ENCODE assay signal across 8 cellular contexts in the genomic region with DNA sequence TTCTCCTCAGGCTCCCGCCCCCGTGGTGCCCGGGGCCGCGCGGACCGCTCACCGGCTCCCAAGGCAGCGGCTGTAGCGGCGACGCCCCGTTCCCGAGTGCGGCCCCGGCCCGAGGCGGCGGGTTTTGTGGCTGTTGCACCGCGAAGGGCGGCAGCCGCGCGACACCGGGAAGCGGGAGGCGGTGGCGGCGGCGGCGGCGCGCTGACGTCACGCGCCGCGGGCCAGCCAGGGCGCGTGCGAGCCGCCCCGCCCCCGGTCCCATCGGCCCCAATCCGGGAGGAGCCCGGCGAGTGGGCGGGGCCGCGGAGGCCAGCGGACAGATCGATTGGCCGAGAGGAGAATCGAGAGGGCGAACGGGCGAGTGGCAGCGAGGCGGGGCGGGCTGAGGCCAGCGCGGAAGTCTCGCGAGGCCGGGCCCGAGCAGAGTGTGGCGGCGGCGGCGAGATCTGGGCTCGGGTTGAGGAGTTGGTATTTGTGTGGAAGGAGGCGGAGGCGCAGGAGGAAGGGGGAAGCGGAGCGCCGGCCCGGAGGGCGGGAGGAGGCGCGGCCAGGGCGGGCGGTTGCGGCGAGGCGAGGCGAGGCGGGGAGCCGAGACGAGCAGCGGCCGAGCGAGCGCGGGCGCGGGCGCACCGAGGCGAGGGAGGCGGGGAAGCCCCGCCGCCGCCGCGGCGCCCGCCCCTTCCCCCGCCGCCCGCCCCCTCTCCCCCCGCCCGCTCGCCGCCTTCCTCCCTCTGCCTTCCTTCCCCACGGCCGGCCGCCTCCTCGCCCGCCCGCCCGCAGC. TPM values are rescaled to one million over a fixed set of nuclear protein-coding genes. Genes with fewer than 3 reads are reported as not detected.
DNase-seq lines count a peak whose midpoint lies in the region; ATAC-seq, FAIRE-seq and TF ChIP-seq lines count a peak whose summit lies in the region.

A gene (plus strand): TSS at position 726 of the 781 bp plus-strand sequence. CDS start 101 bp downstream, outside the sequence.

- peak within 1 kb of the TSS; percentile 82 for H2BK15ac ChIP-seq in mesenchymal stem cell (ENCODE audit: low read depth, poor library complexity, severe bottlenecking)

- CTCF ChIA-PET in Caco-2 (lab: Charles Lee), result interaction anchor here (2.1 kb wide), 1 partner anchor 45 kb away, joined by 10 read pairs; no protein-coding TSS in a partner anchor

- intact Hi-C loops in Caco-2 (cut with micrococcal nuclease; ENCODE audit: unreplicated experiment), result loop anchor here (1.0 kb wide), 1 partner anchor 45 kb away; no protein-coding TSS in a partner anchor

- DNase-seq in Caco-2, result peak; percentile 98 to 99
- peak; percentile 94 for DNase-seq in HTR-8/SVneo (ENCODE audit: insufficient read length, low spot score)
- peak; percentile 99 for DNase-seq in NOMO-1 treated with DMSO at 0.1 percent for 48 hours (lab: John Stamatoyannopoulos, UW; ENCODE audit: unreplicated experiment)
- DNase-seq in activated CD8-positive, alpha-beta memory T cell treated with anti-CD3 and anti-CD28 coated beads for 4 hours (ENCODE audit: low read depth in 2 of 2), result peak; percentile 98 to 99
- peak; percentile 99 for DNase-seq in effector memory CD4-positive, alpha-beta T cell
- peak; percentile 97 for DNase-seq in mesenchymal stem cell
- DNase-seq in stimulated activated CD8-positive, alpha-beta memory T cell treated with anti-CD3 and anti-CD28 coated beads, Interleukin-12 subunit alpha, Interleukin-12 subunit beta, amount 100 ng/mL, for 24 hours (ENCODE audit: extremely low read depth), result peak; percentile 99

- FAIRE-seq in HTR-8/SVneo (lab: Jason Lieb, UNC), result peak; percentile 98

- peak within 1 kb of the TSS; percentile 97 for H3K9ac ChIP-seq in mesenchymal stem cell (ENCODE audit: low read length)

- peak within 1 kb of the TSS; percentile 93 for H2BK5ac ChIP-seq in mesenchymal stem cell (ENCODE audit: low read depth, low read length, poor library complexity, severe bottlenecking)

- H3K4me1 Mint-ChIP-seq in Caco-2 (ENCODE audit: low read depth, unreplicated experiment), result peaks cover 9% of the 10 kb centered on the region

- H3K27me3 Mint-ChIP-seq in Caco-2 (ENCODE audit: insufficient read depth, unreplicated experiment), result no peaks in the 10 kb centered on the region

- WGBS in mesenchymal stem cell, result under 1% methylated on average over 40 of the region's 123 CpGs

- peak within 1 kb of the TSS; percentile 49 for H2AK5ac ChIP-seq in mesenchymal stem cell (ENCODE audit: low read length, severe bottlenecking)

- H3K9me3 ChIP-seq in Caco-2 (no peaks in the 10 kb centered on the region), mesenchymal stem cell (ENCODE audit: control insufficient read depth, low read length) (no peaks in the 10 kb centered on the region)
- H3K9me3 ChIP-seq in effector memory CD4-positive, alpha-beta T cell (ENCODE audit: control insufficient read depth, low read length), result no peaks in the 10 kb centered on the region

- peak within 1 kb of the TSS in 1 of 2 experiments; percentile 98 for H3K14ac ChIP-seq in mesenchymal stem cell (ENCODE audit: low read length in 2 of 2)

- peak within 1 kb of the TSS; percentile 84 for H3K4me3 Mint-ChIP-seq in Caco-2 (ENCODE audit: unreplicated experiment)

- H3K27me3 ChIP-seq in Caco-2 (replicated peaks; ENCODE audit: control insufficient read depth, insufficient read depth, low read length) (no peaks in the 10 kb centered on the region), mesenchymal stem cell (ENCODE audit: control insufficient read depth in 1 of 2, insufficient read depth in 1 of 2, low read length in 2 of 2) (no peaks in the 10 kb centered on the region)
- H3K27me3 ChIP-seq in effector memory CD4-positive, alpha-beta T cell (replicated peaks; ENCODE audit: control insufficient read depth, insufficient read depth, low read length, poor library complexity, severe bottlenecking), result no peaks in the 10 kb centered on the region

- H4K91ac ChIP-seq in mesenchymal stem cell (ENCODE audit: low read length), result peak within 1 kb of the TSS; percentile 99

- H3K4me2 ChIP-seq in mesenchymal stem cell (ENCODE audit: low read length, poor library complexity, severe bottlenecking), result peak within 1 kb of the TSS; percentile 88

- peak within 1 kb of the TSS; percentile 92 for H3K27ac ChIP-seq in effector memory CD4-positive, alpha-beta T cell (ENCODE audit: insufficient read depth, low read length, poor library complexity, severe bottlenecking)
- H3K27ac ChIP-seq in mesenchymal stem cell (ENCODE audit: low read length, poor library complexity, severe bottlenecking), result peak within 1 kb of the TSS; percentile 87

- H3K4ac ChIP-seq in mesenchymal stem cell (ENCODE audit: low read depth in 1 of 2, low read length in 2 of 2), result peak within 1 kb of the TSS; percentile 95 to 100

- no peaks in the 10 kb centered on the region for H3K79me1 ChIP-seq in mesenchymal stem cell (replicated peaks; ENCODE audit: low read length, poor library complexity, severe bottlenecking)

- H3K4me3 ChIP-seq in Caco-2 (ENCODE audit: low read depth, low read length) (peak within 1 kb of the TSS; percentile 100), mesenchymal stem cell (ENCODE audit: insufficient read depth in 1 of 2, low read depth in 1 of 2, low read length in 2 of 2) (peak within 1 kb of the TSS; percentile 91 to 100)
- peak within 1 kb of the TSS; percentile 98 for H3K4me3 ChIP-seq in effector memory CD4-positive, alpha-beta T cell (ENCODE audit: insufficient read depth, low read depth, low read length, poor library complexity, severe bottlenecking)

- peak within 1 kb of the TSS; percentile 5 to 92 for H2BK12ac ChIP-seq in mesenchymal stem cell (ENCODE audit: low read length in 2 of 2)

- POLR2A ChIA-PET in Caco-2 (lab: Charles Lee), result interaction anchor here (0.8 kb wide), 1 partner anchor 18 kb away, joined by 3 read pairs; no protein-coding TSS in a partner anchor

- peak within 1 kb of the TSS; percentile 79 to 100 for H3K23ac ChIP-seq in mesenchymal stem cell (ENCODE audit: low read length in 2 of 2)

- peak; percentile 74 for ATAC-seq in GM21381 (IDR thresholded peaks at IDR 0.05; ENCODE audit: unreplicated experiment)

- H3K4me1 ChIP-seq in Caco-2, result peaks cover 7% of the 10 kb centered on the region; the same call in 1 of the 2 replicates
- H3K4me1 ChIP-seq in effector memory CD4-positive, alpha-beta T cell (ENCODE audit: control insufficient read depth, insufficient read depth, low read length, poor library complexity, severe bottlenecking), result peaks cover 25% of the 10 kb centered on the region
- H3K4me1 ChIP-seq in mesenchymal stem cell (ENCODE audit: control insufficient read depth, insufficient read depth, low read depth, low read length), result peaks cover 7% of the 10 kb centered on the region

- TF ChIP-seq CTCF in Caco-2 (IDR thresholded peaks at IDR 0.05; ENCODE audit: insufficient read depth in 1 of 2, low read depth in 1 of 2, low read length in 1 of 2, severe bottlenecking in 1 of 2, unreplicated experiment in 1 of 2), result no peak

- peak within 1 kb of the TSS; percentile 99 for H3K18ac ChIP-seq in mesenchymal stem cell (ENCODE audit: low read depth in 1 of 2, low read length in 2 of 2)

- H3K27ac Mint-ChIP-seq in Caco-2 (ENCODE audit: unreplicated experiment), result peak within 1 kb of the TSS; percentile 91

- peak within 1 kb of the TSS; percentile 87 for H2AFZ ChIP-seq in mesenchymal stem cell (ENCODE audit: low read depth, low read length)

- peaks cover 45% of the 10 kb centered on the region for H3K36me3 Mint-ChIP-seq in Caco-2 (ENCODE audit: insufficient read depth, unreplicated experiment)

- H3K36me3 ChIP-seq in Caco-2 (ENCODE audit: control insufficient read depth, insufficient read depth, low read length) (no peaks in the 10 kb centered on the region; the same call in 1 of the 2 replicates), mesenchymal stem cell (ENCODE audit: control insufficient read depth in 1 of 2, insufficient read depth in 2 of 2, low read depth in 1 of 2, low read length in 2 of 2) (peaks cover 0 to 8% of the 10 kb centered on the region in 2 experiments)
- no peaks in the 10 kb centered on the region for H3K36me3 ChIP-seq in effector memory CD4-positive, alpha-beta T cell (ENCODE audit: control insufficient read depth, insufficient read depth, low read length)

- no peaks in the 10 kb centered on the region for H3K9me3 Mint-ChIP-seq in Caco-2 (ENCODE audit: unreplicated experiment)

- no TSS peak for BruUV-seq in Caco-2 (replicated peaks; lab: Mats Ljungman, UMichigan)

- peak within 1 kb of the TSS; percentile 99 for H2BK120ac ChIP-seq in mesenchymal stem cell (ENCODE audit: low read depth, low read length)

- H4K8ac ChIP-seq in mesenchymal stem cell (ENCODE audit: low read length), result peak within 1 kb of the TSS; percentile 91

RNA-seq across cellular contexts. Expression of the gene that starts here (rescaled TPM):
- total RNA-seq in Caco-2 (2022), result 91.0 and 94.1 TPM in 2 replicates
- polyA plus RNA-seq in mesenchymal stem cell (2013, experiment 1 of 2), result 111 TPM
- polyA plus RNA-seq in mesenchymal stem cell (2013, experiment 2 of 2), result 112 TPM

Comparison
In these comparisons a context has a peak if more than half of its experiments do, and no peak if none do; other contexts are left out.
1. Peak in every context shown above with its lines: DNase-seq, ATAC-seq, H3K4me3 ChIP-seq and H3K27ac ChIP-seq.